Comparison of ENCODE assay signal across 20 cellular contexts in genomic region chr4:166680801-166681200, GRCh38.
A peak's percentile ranks its signal among the peaks of the same experiment; 100 is the strongest.
DNase-seq lines count a peak whose midpoint lies in the region; ATAC-seq and TF ChIP-seq lines count a peak whose summit lies in the region.
"Had no signal": no experiment of that assay in that cellular context is flagged by ENCODE, and none has a peak within 500 bp of the region (broad histone marks: within the 10 kb centered on the region; RNA-seq: fewer than 3 reads in every experiment).

No MANE protein-coding gene starts in this region.

- H4K20me1 ChIP-seq in smooth muscle cell (ENCODE audit: low read depth), result no peaks in the 10 kb centered on the region
- H4K20me1 ChIP-seq: BLaER1 had no signal

- H2AK5ac ChIP-seq in mesenchymal stem cell (ENCODE audit: low read length, severe bottlenecking), result no peak overlapping the region

- no peak overlapping the region for H2BK12ac ChIP-seq in mesenchymal stem cell (ENCODE audit: low read length in 2 of 2)

- no peak overlapping the region for H3K18ac ChIP-seq in mesenchymal stem cell (ENCODE audit: low read depth in 1 of 2, low read length in 2 of 2)

- intact Hi-C loops in upper lobe of right lung (cut with DNase I), result no loop called here

- H3K4ac ChIP-seq in mesenchymal stem cell (ENCODE audit: low read depth in 1 of 2, low read length in 2 of 2), result no peak overlapping the region

- H3K4me1 Mint-ChIP-seq in natural killer cell treated with Interleukin-12 subunit alpha and Interleukin-12 subunit beta and Interleukin-15 and Interleukin-18, amount 100 ng/mL, for 72 hours (ENCODE audit: low read depth in 2 of 2), result no peaks in the 10 kb centered on the region
- H3K4me1 Mint-ChIP-seq: B cell; CD4-positive, CD25-positive, alpha-beta regulatory T cell; GM23338 had no signal

- DNase-seq in ELF-1 (ENCODE audit: low read depth, low spot score) (peak; percentile 6), dedifferentiated amniotic fluid mesenchymal stem cell (ENCODE audit: extremely low spot score) (peak; percentile 4), mesenchymal stem cell (peak; percentile 74), smooth muscle cell (lab: John Stamatoyannopoulos, UW; ENCODE audit: unreplicated experiment) (no peak), DMS153 (lab: John Stamatoyannopoulos, UW) (no peak), upper lobe of right lung (no peak)
- DNase-seq in natural killer cell treated with Interleukin-12 subunit alpha and Interleukin-12 subunit beta and Interleukin-15 and Interleukin-18, amount 100 ng/mL, for 72 hours (ENCODE audit: low spot score), result no peak
- DNase-seq: Caco-2; CD4-positive, CD25-positive, alpha-beta regulatory T cell; CD8-positive, alpha-beta T cell; DMS79; EL; GF-D8; H9 had no signal

- no peaks in the 10 kb centered on the region for H3K27me3 ChIP-seq in mesenchymal stem cell (ENCODE audit: control insufficient read depth in 1 of 2, insufficient read depth in 1 of 2, low read length in 2 of 2)
- no peaks in the 10 kb centered on the region for H3K27me3 ChIP-seq in smooth muscle cell (ENCODE audit: low read depth)
- no peaks in the 10 kb centered on the region for H3K27me3 ChIP-seq in upper lobe of right lung
- H3K27me3 ChIP-seq: BLaER1 had no signal

- H3F3A ChIP-seq in smooth muscle cell (ENCODE audit: low read depth), result peaks cover 10% of the 10 kb centered on the region

- H3K9ac ChIP-seq in mesenchymal stem cell (ENCODE audit: low read length) (no peak overlapping the region), smooth muscle cell (ENCODE audit: low read depth) (no peak overlapping the region)
- H3K9ac ChIP-seq: BLaER1 had no signal

- TF ChIP-seq CTCF in smooth muscle cell (IDR thresholded peaks at IDR 0.05; ENCODE audit: borderline replicate concordance, insufficient read depth, poor library complexity, severe bottlenecking) (no peak), upper lobe of right lung (IDR thresholded peaks at IDR 0.05) (no peak)

- H3K79me2 ChIP-seq in smooth muscle cell (ENCODE audit: low read depth), result no peaks in the 10 kb centered on the region

- peaks cover 16% of the 10 kb centered on the region for H3K9me3 Mint-ChIP-seq in natural killer cell treated with Interleukin-12 subunit alpha and Interleukin-12 subunit beta and Interleukin-15 and Interleukin-18, amount 100 ng/mL, for 72 hours
- H3K9me3 Mint-ChIP-seq: GM23338, H9 had no signal

- no peak overlapping the region for H3K4me3 Mint-ChIP-seq in natural killer cell treated with Interleukin-12 subunit alpha and Interleukin-12 subunit beta and Interleukin-15 and Interleukin-18, amount 100 ng/mL, for 72 hours
- H3K4me3 Mint-ChIP-seq: B cell; CD4-positive, CD25-positive, alpha-beta regulatory T cell; CD8-positive, alpha-beta T cell; GM23338; H9 had no signal

- WGBS in mesenchymal stem cell, result 27% methylated on average over 1 of the region's 1 CpG
- WGBS in smooth muscle cell (ENCODE audit: low lambda C conversion rate), result 7% methylated on average over 1 of the region's 1 CpG

- H3K36me3 ChIP-seq in mesenchymal stem cell (ENCODE audit: control insufficient read depth in 1 of 2, insufficient read depth in 2 of 2, low read depth in 1 of 2, low read length in 2 of 2) (no peaks in the 10 kb centered on the region), smooth muscle cell (ENCODE audit: low read depth) (no peaks in the 10 kb centered on the region), upper lobe of right lung (no peaks in the 10 kb centered on the region)
- H3K36me3 ChIP-seq: BLaER1 had no signal

- H2BK5ac ChIP-seq in mesenchymal stem cell (ENCODE audit: low read depth, low read length, poor library complexity, severe bottlenecking), result no peak overlapping the region

- H2AFZ ChIP-seq in mesenchymal stem cell (ENCODE audit: low read depth, low read length) (no peak overlapping the region), smooth muscle cell (ENCODE audit: low read depth) (no peak overlapping the region)
- H2AFZ ChIP-seq: GM23338 had no signal

- no peak overlapping the region for H3K27ac Mint-ChIP-seq in natural killer cell treated with Interleukin-12 subunit alpha and Interleukin-12 subunit beta and Interleukin-15 and Interleukin-18, amount 100 ng/mL, for 72 hours
- H3K27ac Mint-ChIP-seq: B cell; CD4-positive, CD25-positive, alpha-beta regulatory T cell; CD8-positive, alpha-beta T cell; GM23338; H9 had no signal

- H2BK15ac ChIP-seq in mesenchymal stem cell (ENCODE audit: low read depth, poor library complexity, severe bottlenecking), result no peak overlapping the region

- H3K4me3 ChIP-seq in mesenchymal stem cell (ENCODE audit: insufficient read depth in 1 of 2, low read depth in 1 of 2, low read length in 2 of 2) (no peak overlapping the region), smooth muscle cell (no peak overlapping the region), upper lobe of right lung (no peak overlapping the region)
- H3K4me3 ChIP-seq: BLaER1, GM23338 had no signal

- no peaks in the 10 kb centered on the region for H3K27me3 Mint-ChIP-seq in natural killer cell treated with Interleukin-12 subunit alpha and Interleukin-12 subunit beta and Interleukin-15 and Interleukin-18, amount 100 ng/mL, for 72 hours
- H3K27me3 Mint-ChIP-seq: B cell; CD4-positive, CD25-positive, alpha-beta regulatory T cell had no signal

- H3K4me1 ChIP-seq in mesenchymal stem cell (ENCODE audit: control insufficient read depth, insufficient read depth, low read depth, low read length) (no peaks in the 10 kb centered on the region), smooth muscle cell (ENCODE audit: low read depth) (no peaks in the 10 kb centered on the region), upper lobe of right lung (no peaks in the 10 kb centered on the region)
- H3K4me1 ChIP-seq: BLaER1, Caco-2 had no signal

- H3K36me3 Mint-ChIP-seq in natural killer cell treated with Interleukin-12 subunit alpha and Interleukin-12 subunit beta and Interleukin-15 and Interleukin-18, amount 100 ng/mL, for 72 hours, result no peaks in the 10 kb centered on the region
- H3K36me3 Mint-ChIP-seq: CD4-positive, CD25-positive, alpha-beta regulatory T cell; CD8-positive, alpha-beta T cell had no signal

- ATAC-seq in natural killer cell treated with Interleukin-12 subunit alpha and Interleukin-12 subunit beta and Interleukin-15 and Interleukin-18, amount 100 ng/mL, for 72 hours, result no peak
- ATAC-seq in upper lobe of right lung, result no peak
- ATAC-seq: CD8-positive, alpha-beta T cell; GM23338; HCT116 had no signal

- no peak overlapping the region for H3K4me2 ChIP-seq in mesenchymal stem cell (ENCODE audit: low read length, poor library complexity, severe bottlenecking)
- H3K4me2 ChIP-seq in smooth muscle cell, result peak overlapping the region; percentile 6
- H3K4me2 ChIP-seq: BLaER1, GM23338 had no signal

- no peaks in the 10 kb centered on the region for H3K79me1 ChIP-seq in mesenchymal stem cell (replicated peaks; ENCODE audit: low read length, poor library complexity, severe bottlenecking)

- H3K14ac ChIP-seq in mesenchymal stem cell (ENCODE audit: low read length in 2 of 2), result no peak overlapping the region

- H4K8ac ChIP-seq in mesenchymal stem cell (ENCODE audit: low read length), result no peak overlapping the region

- no peak overlapping the region for H4K91ac ChIP-seq in mesenchymal stem cell (ENCODE audit: low read length)

- H3K27ac ChIP-seq in mesenchymal stem cell (ENCODE audit: low read length, poor library complexity, severe bottlenecking) (no peak overlapping the region), smooth muscle cell (ENCODE audit: low read depth) (peak overlapping the region; percentile 9), upper lobe of right lung (no peak overlapping the region)
- H3K27ac ChIP-seq: 22Rv1, BLaER1, C4-2B had no signal

- no peak overlapping the region for H2BK120ac ChIP-seq in mesenchymal stem cell (ENCODE audit: low read depth, low read length)

- peaks cover 2% of the 10 kb centered on the region for H3K9me3 ChIP-seq in mesenchymal stem cell (ENCODE audit: control insufficient read depth, low read length)
- no peaks in the 10 kb centered on the region for H3K9me3 ChIP-seq in smooth muscle cell (replicated peaks; ENCODE audit: low read depth)
- H3K9me3 ChIP-seq in upper lobe of right lung, result no peaks in the 10 kb centered on the region
- H3K9me3 ChIP-seq: BLaER1, Caco-2 had no signal

- no peak overlapping the region for H3K23ac ChIP-seq in mesenchymal stem cell (ENCODE audit: low read length in 2 of 2)

Comparison
In these comparisons a context has a peak if more than half of its experiments do, and no peak if none do; other contexts are left out.
1. DNase-seq: peak in ELF-1 (single experiment), dedifferentiated amniotic fluid mesenchymal stem cell (single experiment) and mesenchymal stem cell (single experiment); none in smooth muscle cell (single experiment), DMS153 (single experiment), natural killer cell treated with Interleukin-12 subunit alpha and Interleukin-12 subunit beta and Interleukin-15 and Interleukin-18, amount 100 ng/mL, for 72 hours (single experiment) and upper lobe of right lung (single experiment).